Comparison of ENCODE assay signal across 8 cellular contexts in the genomic region with DNA sequence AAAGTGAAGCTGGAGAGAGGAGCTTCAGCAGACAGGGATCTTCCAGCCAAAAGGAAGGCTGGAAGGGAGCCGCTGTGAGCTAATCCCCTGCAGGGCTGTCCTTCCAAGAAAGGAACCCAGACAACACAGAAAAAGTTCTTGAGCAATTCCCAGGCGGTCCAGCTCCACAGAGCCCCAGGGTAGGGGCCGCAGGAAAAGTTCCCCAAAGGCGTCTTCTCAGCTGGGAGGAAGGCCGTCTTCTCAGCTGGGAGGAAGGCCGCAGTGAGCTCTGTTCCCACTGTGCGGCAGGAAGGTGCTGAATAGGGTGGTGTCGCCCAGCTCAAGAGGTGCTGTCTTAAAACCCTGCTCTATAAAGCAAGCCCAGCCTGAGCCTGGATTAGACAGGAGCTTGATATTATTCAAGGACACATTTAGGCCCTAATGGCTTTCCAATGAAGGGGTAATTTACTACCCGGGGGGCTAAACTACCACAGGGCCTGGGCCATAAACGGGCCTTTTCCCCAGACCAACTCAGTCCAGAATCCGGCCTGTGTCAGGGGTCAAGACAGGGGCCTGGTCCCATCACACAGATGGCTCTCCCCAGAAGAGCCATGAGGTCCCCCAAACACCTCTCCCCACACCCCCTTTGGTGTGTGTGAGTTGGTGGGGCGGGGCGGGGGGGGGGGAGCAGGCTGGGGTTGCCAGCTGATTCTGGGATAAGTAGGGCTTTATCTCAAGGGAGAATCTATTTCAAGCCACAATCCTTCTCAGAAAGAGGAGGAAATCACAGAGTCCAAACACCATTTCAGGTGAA.
DNase-seq lines count a peak whose midpoint lies in the region; ATAC-seq and TF ChIP-seq lines count a peak whose summit lies in the region.

No MANE protein-coding gene starts in this region.

- H3K9me3 Mint-ChIP-seq in activated T-cell treated with anti-CD3 and anti-CD28 coated beads, Interleukin-2, amount 50 U/mL, for 24 hours = no peaks in the 10 kb centered on the region
- H3K9me3 Mint-ChIP-seq in dendritic cell treated with granulocyte-macrophage colony-stimulating factor and Interleukin-4, amounts not matched to agents 40 ng/mL and 50 ng/mL, for 4 days = no peaks in the 10 kb centered on the region
- H3K9me3 Mint-ChIP-seq in mesothelial cell of epicardium = no peaks in the 10 kb centered on the region
- no peaks in the 10 kb centered on the region for H3K9me3 Mint-ChIP-seq in type B pancreatic cell

- peak overlapping the region; percentile 80 for H3K4me3 Mint-ChIP-seq in activated T-cell treated with anti-CD3 and anti-CD28 coated beads, Interleukin-2, amount 50 U/mL, for 24 hours
- peak overlapping the region; percentile 84 for H3K4me3 Mint-ChIP-seq in dendritic cell treated with granulocyte-macrophage colony-stimulating factor and Interleukin-4, amounts not matched to agents 40 ng/mL and 50 ng/mL, for 4 days
- peak overlapping the region; percentile 87 for H3K4me3 Mint-ChIP-seq in mesothelial cell of epicardium
- peak overlapping the region; percentile 90 for H3K4me3 Mint-ChIP-seq in type B pancreatic cell

- H3K27me3 Mint-ChIP-seq in activated T-cell treated with anti-CD3 and anti-CD28 coated beads, Interleukin-2, amount 50 U/mL, for 24 hours = no peaks in the 10 kb centered on the region
- peaks cover 18% of the 10 kb centered on the region for H3K27me3 Mint-ChIP-seq in dendritic cell treated with granulocyte-macrophage colony-stimulating factor and Interleukin-4, amounts not matched to agents 40 ng/mL and 50 ng/mL, for 4 days
- H3K27me3 Mint-ChIP-seq in mesothelial cell of epicardium (ENCODE audit: low read depth) (no peaks in the 10 kb centered on the region), type B pancreatic cell (peaks cover 4% of the 10 kb centered on the region)

- H3K4me1 Mint-ChIP-seq in activated T-cell treated with anti-CD3 and anti-CD28 coated beads, Interleukin-2, amount 50 U/mL, for 24 hours (ENCODE audit: low read depth) = peaks cover 58% of the 10 kb centered on the region
- peaks cover 66% of the 10 kb centered on the region for H3K4me1 Mint-ChIP-seq in dendritic cell treated with granulocyte-macrophage colony-stimulating factor and Interleukin-4, amounts not matched to agents 40 ng/mL and 50 ng/mL, for 4 days (ENCODE audit: low read depth)
- H3K4me1 Mint-ChIP-seq in mesothelial cell of epicardium = peaks cover 67% of the 10 kb centered on the region
- H3K4me1 Mint-ChIP-seq in type B pancreatic cell (ENCODE audit: unreplicated experiment) = peaks cover 64% of the 10 kb centered on the region

- DNase-seq in activated T-cell treated with anti-CD3 and anti-CD28 coated beads, Interleukin-2, amount 50 U/mL, for 24 hours = no peak
- DNase-seq in activated T-cell treated with anti-CD3 and anti-CD28 coated beads, Interleukin-2, amount 50 U/mL, for 48 hours = no peak
- no peak for DNase-seq in mesothelial cell of epicardium (ENCODE audit: low spot score in 2 of 2, unreplicated experiment in 2 of 2)
- DNase-seq in type B pancreatic cell (ENCODE audit: extremely low spot score, unreplicated experiment) = no peak
- DNase-seq in activated CD4-positive, alpha-beta T cell treated with anti-CD3 and anti-CD28 coated beads for 48 hours = no peak
- DNase-seq in NCI-H774 (lab: John Stamatoyannopoulos, UW) = no peak

- no peak for TF ChIP-seq CTCF in mesothelial cell of epicardium (IDR thresholded peaks at IDR 0.05; ENCODE audit: unreplicated experiment)
- no peak for TF ChIP-seq CTCF in type B pancreatic cell (conservative IDR thresholded peaks at IDR 0.05)

- no peak overlapping the region for H3K27ac Mint-ChIP-seq in activated T-cell treated with anti-CD3 and anti-CD28 coated beads, Interleukin-2, amount 50 U/mL, for 24 hours
- peak overlapping the region; percentile 82 for H3K27ac Mint-ChIP-seq in dendritic cell treated with granulocyte-macrophage colony-stimulating factor and Interleukin-4, amounts not matched to agents 40 ng/mL and 50 ng/mL, for 4 days
- H3K27ac Mint-ChIP-seq in mesothelial cell of epicardium (peak overlapping the region; percentile 91), type B pancreatic cell (peak overlapping the region; percentile 79)

- H3K36me3 Mint-ChIP-seq in activated T-cell treated with anti-CD3 and anti-CD28 coated beads, Interleukin-2, amount 50 U/mL, for 24 hours (ENCODE audit: low read depth) = peaks cover 1% of the 10 kb centered on the region
- peaks cover 11% of the 10 kb centered on the region for H3K36me3 Mint-ChIP-seq in dendritic cell treated with granulocyte-macrophage colony-stimulating factor and Interleukin-4, amounts not matched to agents 40 ng/mL and 50 ng/mL, for 4 days (ENCODE audit: low read depth)
- H3K36me3 Mint-ChIP-seq in mesothelial cell of epicardium (peaks cover 1% of the 10 kb centered on the region), type B pancreatic cell (no peaks in the 10 kb centered on the region)

- ATAC-seq in GM19324 (IDR thresholded peaks at IDR 0.05; ENCODE audit: low FRiP score, unreplicated experiment) = no peak

- intact Hi-C loops in dendritic cell treated with granulocyte-macrophage colony-stimulating factor and Interleukin-4, amounts not matched to agents 40 ng/mL and 50 ng/mL, for 4 days (cut with micrococcal nuclease) = no loop called here
